1 cellular context compared by ENCODE assay signal in the genomic region with DNA sequence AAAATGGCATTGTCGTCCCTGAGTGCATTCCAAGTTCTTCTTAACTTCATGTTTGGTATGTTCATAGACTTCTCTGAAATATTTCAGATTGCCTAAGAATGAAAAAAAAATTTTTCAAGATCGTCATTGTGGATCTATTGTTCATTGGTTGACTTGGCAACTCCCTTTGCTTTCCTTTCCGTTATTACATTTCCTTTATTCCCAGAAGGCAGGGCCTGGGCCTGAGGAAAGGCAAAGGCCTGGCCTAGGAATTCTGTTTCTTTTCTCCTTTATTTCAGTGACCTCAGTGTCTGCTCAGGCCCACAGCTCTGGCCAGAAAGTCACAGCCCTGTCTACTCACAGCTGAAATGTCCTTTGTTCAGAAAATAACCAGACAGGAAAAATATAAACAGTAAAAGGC.
TF ChIP-seq lines count a peak whose summit lies in the region.

No MANE protein-coding gene starts in this region.

TF ChIP-seq in GM23338, 12 proteins besides CTCF, POLR2A, EP300 and RAD21:
- TF ChIP-seq, protein P1, sequence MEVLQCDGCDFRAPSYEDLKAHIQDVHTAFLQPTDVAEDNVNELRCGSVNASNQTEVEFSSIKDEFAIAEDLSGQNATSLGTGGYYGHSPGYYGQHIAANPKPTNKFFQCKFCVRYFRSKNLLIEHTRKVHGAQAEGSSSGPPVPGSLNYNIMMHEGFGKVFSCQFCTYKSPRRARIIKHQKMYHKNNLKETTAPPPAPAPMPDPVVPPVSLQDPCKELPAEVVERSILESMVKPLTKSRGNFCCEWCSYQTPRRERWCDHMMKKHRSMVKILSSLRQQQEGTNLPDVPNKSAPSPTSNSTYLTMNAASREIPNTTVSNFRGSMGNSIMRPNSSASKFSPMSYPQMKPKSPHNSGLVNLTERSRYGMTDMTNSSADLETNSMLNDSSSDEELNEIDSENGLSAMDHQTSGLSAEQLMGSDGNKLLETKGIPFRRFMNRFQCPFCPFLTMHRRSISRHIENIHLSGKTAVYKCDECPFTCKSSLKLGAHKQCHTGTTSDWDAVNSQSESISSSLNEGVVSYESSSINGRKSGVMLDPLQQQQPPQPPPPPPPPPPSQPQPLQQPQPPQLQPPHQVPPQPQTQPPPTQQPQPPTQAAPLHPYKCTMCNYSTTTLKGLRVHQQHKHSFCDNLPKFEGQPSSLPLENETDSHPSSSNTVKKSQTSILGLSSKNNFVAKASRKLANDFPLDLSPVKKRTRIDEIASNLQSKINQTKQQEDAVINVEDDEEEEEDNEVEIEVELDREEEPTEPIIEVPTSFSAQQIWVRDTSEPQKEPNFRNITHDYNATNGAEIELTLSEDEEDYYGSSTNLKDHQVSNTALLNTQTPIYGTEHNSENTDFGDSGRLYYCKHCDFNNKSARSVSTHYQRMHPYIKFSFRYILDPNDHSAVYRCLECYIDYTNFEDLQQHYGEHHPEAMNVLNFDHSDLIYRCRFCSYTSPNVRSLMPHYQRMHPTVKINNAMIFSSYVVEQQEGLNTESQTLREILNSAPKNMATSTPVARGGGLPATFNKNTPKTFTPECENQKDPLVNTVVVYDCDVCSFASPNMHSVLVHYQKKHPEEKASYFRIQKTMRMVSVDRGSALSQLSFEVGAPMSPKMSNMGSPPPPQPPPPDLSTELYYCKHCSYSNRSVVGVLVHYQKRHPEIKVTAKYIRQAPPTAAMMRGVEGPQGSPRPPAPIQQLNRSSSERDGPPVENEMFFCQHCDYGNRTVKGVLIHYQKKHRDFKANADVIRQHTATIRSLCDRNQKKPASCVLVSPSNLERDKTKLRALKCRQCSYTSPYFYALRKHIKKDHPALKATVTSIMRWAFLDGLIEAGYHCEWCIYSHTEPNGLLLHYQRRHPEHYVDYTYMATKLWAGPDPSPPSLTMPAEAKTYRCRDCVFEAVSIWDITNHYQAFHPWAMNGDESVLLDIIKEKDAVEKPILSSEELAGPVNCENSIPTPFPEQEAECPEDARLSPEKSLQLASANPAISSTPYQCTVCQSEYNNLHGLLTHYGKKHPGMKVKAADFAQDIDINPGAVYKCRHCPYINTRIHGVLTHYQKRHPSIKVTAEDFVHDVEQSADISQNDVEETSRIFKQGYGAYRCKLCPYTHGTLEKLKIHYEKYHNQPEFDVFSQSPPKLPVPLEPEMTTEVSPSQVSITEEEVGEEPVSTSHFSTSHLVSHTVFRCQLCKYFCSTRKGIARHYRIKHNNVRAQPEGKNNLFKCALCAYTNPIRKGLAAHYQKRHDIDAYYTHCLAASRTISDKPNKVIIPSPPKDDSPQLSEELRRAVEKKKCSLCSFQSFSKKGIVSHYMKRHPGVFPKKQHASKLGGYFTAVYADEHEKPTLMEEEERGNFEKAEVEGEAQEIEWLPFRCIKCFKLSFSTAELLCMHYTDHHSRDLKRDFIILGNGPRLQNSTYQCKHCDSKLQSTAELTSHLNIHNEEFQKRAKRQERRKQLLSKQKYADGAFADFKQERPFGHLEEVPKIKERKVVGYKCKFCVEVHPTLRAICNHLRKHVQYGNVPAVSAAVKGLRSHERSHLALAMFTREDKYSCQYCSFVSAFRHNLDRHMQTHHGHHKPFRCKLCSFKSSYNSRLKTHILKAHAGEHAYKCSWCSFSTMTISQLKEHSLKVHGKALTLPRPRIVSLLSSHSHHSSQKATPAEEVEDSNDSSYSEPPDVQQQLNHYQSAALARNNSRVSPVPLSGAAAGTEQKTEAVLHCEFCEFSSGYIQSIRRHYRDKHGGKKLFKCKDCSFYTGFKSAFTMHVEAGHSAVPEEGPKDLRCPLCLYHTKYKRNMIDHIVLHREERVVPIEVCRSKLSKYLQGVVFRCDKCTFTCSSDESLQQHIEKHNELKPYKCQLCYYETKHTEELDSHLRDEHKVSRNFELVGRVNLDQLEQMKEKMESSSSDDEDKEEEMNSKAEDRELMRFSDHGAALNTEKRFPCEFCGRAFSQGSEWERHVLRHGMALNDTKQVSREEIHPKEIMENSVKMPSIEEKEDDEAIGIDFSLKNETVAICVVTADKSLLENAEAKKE (CRISPR knock-in tag; IDR thresholded peaks at IDR 0.05) = no peak
- TF ChIP-seq REST (IDR thresholded peaks at IDR 0.05; ENCODE audit: unreplicated experiment) = no peak
TF ChIP-seq in GM23338: peak in this region for 0.
